In genomic region chr2:43100362-43100882, GRCh38 we compare ENCODE assay signal across 12 cellular contexts.
A peak's percentile ranks its signal among the peaks of the same experiment; 100 is the strongest.
DNase-seq lines count a peak whose midpoint lies in the region; ATAC-seq and TF ChIP-seq lines count a peak whose summit lies in the region.
"Had no signal": no experiment of that assay in that cellular context is flagged by ENCODE, and none has a peak within 500 bp of the region (broad histone marks: within the 10 kb centered on the region; RNA-seq: fewer than 3 reads in every experiment).

No MANE protein-coding gene starts in this region.

- no peaks in the 10 kb centered on the region for H3K36me3 ChIP-seq in ACC112 (ENCODE audit: insufficient read depth, low read length)
- no peaks in the 10 kb centered on the region for H3K36me3 ChIP-seq in iPS DF 6.9 (ENCODE audit: control insufficient read depth, insufficient read depth, low read length)
- H3K36me3 ChIP-seq in psoas muscle (ENCODE audit: insufficient read depth in 1 of 2, low read depth in 1 of 2) = no peaks in the 10 kb centered on the region
- H3K36me3 ChIP-seq: BE2C had no signal

- H3K79me2 ChIP-seq in ACC112 (ENCODE audit: control insufficient read depth, insufficient read depth, low read length, unreplicated experiment) = no peaks in the 10 kb centered on the region

- DNase-seq in RWPE1 (ENCODE audit: low spot score) (no peak), iPS DF 6.9 (ENCODE audit: low read depth, low spot score) (no peak), psoas muscle (peak in 1 of 2 donors; percentile 63), NCI-H146 (lab: John Stamatoyannopoulos, UW) (no peak), NCI-H1105 (lab: John Stamatoyannopoulos, UW) (no peak)
- DNase-seq: BE2C, cerebellar nuclear complex, NCI-H1417, OCI-M1 had no signal

- H3K27ac ChIP-seq in ACC112 (ENCODE audit: low read depth, low read length) = no peak overlapping the region
- peak overlapping the region; percentile 77; the same call in 1 of the 2 replicates for H3K27ac ChIP-seq in RWPE1
- H3K27ac ChIP-seq in iPS DF 6.9 (ENCODE audit: low read length) = no peak overlapping the region
- H3K27ac ChIP-seq in psoas muscle = peak overlapping the region; percentile 82

- POLR2A ChIA-PET in RWPE1 (lab: Yijun Ruan, JAX; ENCODE audit: low non-redundant PET) = no interaction called here

- H3K4me1 ChIP-seq in ACC112 (ENCODE audit: control insufficient read depth, insufficient read depth, low read length, unreplicated experiment) (no peaks in the 10 kb centered on the region), iPS DF 6.9 (ENCODE audit: control insufficient read depth, insufficient read depth, low read length) (peaks cover 3% of the 10 kb centered on the region; the same call in 1 of the 2 replicates), psoas muscle (peaks cover 5% of the 10 kb centered on the region)
- H3K4me1 ChIP-seq: BE2C had no signal

- no CpG with 5 or more reads among the region's 21 CpGs for WGBS in iPS DF 6.9 (ENCODE audit: insufficient coverage, insufficient read length)
- WGBS in psoas muscle, 3 donors = 27 to 36% (median 31%) methylated on average over 21 of the region's 21 CpGs

- intact Hi-C loops in psoas muscle (cut with DNase I) = no loop called here

- ATAC-seq in psoas muscle = peak in 3 of 4 donors; percentile 8 to 33 (median 31)
- no peak for ATAC-seq in GM19023 (IDR thresholded peaks at IDR 0.05; ENCODE audit: unreplicated experiment)
- no peak for ATAC-seq in GM18907 (IDR thresholded peaks at IDR 0.05; ENCODE audit: unreplicated experiment)

- TF ChIP-seq CTCF in RWPE1 (conservative IDR thresholded peaks at IDR 0.05; ENCODE audit: low read depth) = no peak
- TF ChIP-seq CTCF in psoas muscle (IDR thresholded peaks at IDR 0.05) = no peak

- peak overlapping the region; percentile 85 for H2AFZ ChIP-seq in ACC112 (ENCODE audit: low read length, unreplicated experiment)

- H3K27me3 ChIP-seq in ACC112 (ENCODE audit: insufficient read depth, low read length) (no peaks in the 10 kb centered on the region), iPS DF 6.9 (ENCODE audit: control insufficient read depth, insufficient read depth, low read length) (no peaks in the 10 kb centered on the region), psoas muscle (ENCODE audit: insufficient read depth in 3 of 3, low read length in 2 of 3) (no peaks in the 10 kb centered on the region)
- H3K27me3 ChIP-seq: BE2C had no signal

- CTCF ChIA-PET in RWPE1 (lab: Yijun Ruan, JAX) = no interaction called here

- peak overlapping the region; percentile 62 for H3K4me3 ChIP-seq in ACC112 (ENCODE audit: low read depth, low read length)
- H3K4me3 ChIP-seq in iPS DF 6.9 (ENCODE audit: low read length) = peak overlapping the region; percentile 15; the same call in 1 of the 2 replicates
- peak overlapping the region; percentile 74 for H3K4me3 ChIP-seq in psoas muscle

- no peaks in the 10 kb centered on the region for H3K9me3 ChIP-seq in iPS DF 6.9 (ENCODE audit: control insufficient read depth, insufficient read depth, low read length)
- no peaks in the 10 kb centered on the region for H3K9me3 ChIP-seq in psoas muscle
- H3K9me3 ChIP-seq: BE2C had no signal

Comparison
In these comparisons a context has a peak if more than half of its experiments do, and no peak if none do; other contexts are left out.
1. H3K27ac ChIP-seq: peak in RWPE1 (single experiment) and psoas muscle (single experiment); none in ACC112 (single experiment) and iPS DF 6.9 (single experiment).
2. H3K4me3 ChIP-seq: peak in every context shown above with its lines; median percentile 74 in psoas muscle; 62 in ACC112; 15 in iPS DF 6.9.
3. ATAC-seq: peak in psoas muscle (3 of 4); none in GM19023 (single experiment) and GM18907 (single experiment).